In genomic region chr11:44775366-44776356, GRCh38 we compare ENCODE assay signal across 8 cellular contexts. TPM values are rescaled to one million over a fixed set of nuclear protein-coding genes. Genes with fewer than 3 reads are reported as not detected.
DNase-seq lines count a peak whose midpoint lies in the region; ATAC-seq, FAIRE-seq and TF ChIP-seq lines count a peak whose summit lies in the region.

No MANE protein-coding gene starts in this region.

- H3K27me3 Mint-ChIP-seq in endodermal cell (ENCODE audit: insufficient read depth): peaks cover 4% of the 10 kb centered on the region
- H3K27me3 Mint-ChIP-seq in naive thymus-derived CD8-positive, alpha-beta T cell: peaks cover 0 to 2% (median 0%) of the 10 kb centered on the region in 5 donors

- H3K4me3 ChIP-seq in A549 (no peak overlapping the region), endodermal cell (ENCODE audit: low read length) (no peak overlapping the region), stomach smooth muscle (ENCODE audit: low read length in 2 of 2) (peak overlapping the region in 1 of 2 donors; percentile 22)

- TF ChIP-seq CTCF in A549 (IDR thresholded peaks at IDR 0.05): peak; percentile 70
- peak; percentile 85 for TF ChIP-seq CTCF in GM12873 (IDR thresholded peaks at IDR 0.05; ENCODE audit: insufficient read depth, low read depth, low read length, missing control alignments)
- TF ChIP-seq CTCF in endodermal cell (conservative IDR thresholded peaks at IDR 0.05): peak; percentile 88

- peaks cover 29% of the 10 kb centered on the region for H3K4me1 Mint-ChIP-seq in endodermal cell
- H3K4me1 Mint-ChIP-seq in naive thymus-derived CD8-positive, alpha-beta T cell: peaks cover 0 to 11% (median 5%) of the 10 kb centered on the region in 4 donors

- DNase-seq in A549 (ENCODE audit: low read depth in 1 of 2, low spot score in 1 of 2): peak; percentile 78 to 80
- peak; percentile 4 for DNase-seq in NCI-H2196 treated with DMSO at 0.1 percent for 48 hours (lab: John Stamatoyannopoulos, UW; ENCODE audit: unreplicated experiment)
- peak; percentile 55 to 59 for DNase-seq in activated CD4-positive, alpha-beta T cell treated with anti-CD3 and anti-CD28 coated beads, Interleukin-2, amount 50 U/mL, for 4 hours
- DNase-seq in endodermal cell: peak; percentile 94
- DNase-seq in naive thymus-derived CD8-positive, alpha-beta T cell: peak; percentile 6 to 79 (median 37)
- DNase-seq in inferior parietal cortex (ENCODE audit: extremely low spot score): no peak

- no peak for TF ChIP-seq POLR2A in A549 (IDR thresholded peaks at IDR 0.05; ENCODE audit: low read length)

- no peak overlapping the region for H3K4me2 ChIP-seq in A549

- CTCF ChIA-PET in A549 (lab: Yijun Ruan, JAX): interaction anchor here (0.6 to 5.2 kb wide), 52 partner anchors 9 to 995 kb away, joined by 3 to 40 read pairs (median 6); partner anchors contain the start of gene TSPAN18

- H3K9me3 ChIP-seq in A549 (no peaks in the 10 kb centered on the region), endodermal cell (ENCODE audit: control insufficient read depth, low read length) (no peaks in the 10 kb centered on the region), stomach smooth muscle (ENCODE audit: control insufficient read depth in 2 of 2, low read length in 2 of 2) (no peaks in the 10 kb centered on the region)

- peak; percentile 90 to 99 for ATAC-seq in A549
- peak; percentile 54 to 65 for ATAC-seq in naive thymus-derived CD8-positive, alpha-beta T cell

- H3K36me3 ChIP-seq in endodermal cell (ENCODE audit: control insufficient read depth, insufficient read depth, low read length) (no peaks in the 10 kb centered on the region), stomach smooth muscle (ENCODE audit: control insufficient read depth in 2 of 2, insufficient read depth in 2 of 2, low read length in 2 of 2) (peaks cover 4 to 5% of the 10 kb centered on the region in 2 donors)

- TF ChIP-seq RAD21 in A549 (conservative IDR thresholded peaks at IDR 0.05 in 1 of 2, IDR thresholded peaks at IDR 0.05 in 1 of 2): peak; percentile 56 to 57

- no peak overlapping the region for H3K27ac Mint-ChIP-seq in endodermal cell
- peak overlapping the region in 2 of 10 donors; percentile 44 to 59 for H3K27ac Mint-ChIP-seq in naive thymus-derived CD8-positive, alpha-beta T cell

- FAIRE-seq in A549 (lab: Jason Lieb, UNC): no peak

- H3K27me3 ChIP-seq in endodermal cell (ENCODE audit: control insufficient read depth, insufficient read depth, low read length, poor library complexity, severe bottlenecking): no peaks in the 10 kb centered on the region
- no peaks in the 10 kb centered on the region for H3K27me3 ChIP-seq in stomach smooth muscle (ENCODE audit: control insufficient read depth in 1 of 2, insufficient read depth in 2 of 2, low read length in 2 of 2)

- no peaks in the 10 kb centered on the region for H3K4me1 ChIP-seq in A549
- peaks cover 12% of the 10 kb centered on the region for H3K4me1 ChIP-seq in endodermal cell (ENCODE audit: control insufficient read depth, insufficient read depth, low read length)
- H3K4me1 ChIP-seq in stomach smooth muscle (ENCODE audit: control insufficient read depth, insufficient read depth, low read length): peaks cover 54% of the 10 kb centered on the region

- H3K4me3 Mint-ChIP-seq in endodermal cell: no peak overlapping the region
- no peak overlapping the region for H3K4me3 Mint-ChIP-seq in naive thymus-derived CD8-positive, alpha-beta T cell

- H3K9ac ChIP-seq in endodermal cell (ENCODE audit: extremely low read depth, low read length, poor library complexity, severe bottlenecking): no peak overlapping the region
- H3K9ac ChIP-seq in stomach smooth muscle (ENCODE audit: low read length in 2 of 2): no peak overlapping the region

- 25% methylated on average over 17 of the region's 17 CpGs for WGBS in A549 (ENCODE audit: missing lambda C conversion rate)
- WGBS in endodermal cell (ENCODE audit: insufficient coverage in 1 of 2, insufficient read length in 1 of 2), 2 experiments: 75 to 85% methylated on average over 10 to 17 of the region's 17 CpGs

- no peak for TF ChIP-seq EP300 in A549 (IDR thresholded peaks at IDR 0.05)

- POLR2A ChIA-PET in A549 (lab: Yijun Ruan, JAX): no interaction called here
- POLR2A ChIA-PET in naive thymus-derived CD8-positive, alpha-beta T cell (lab: Charles Lee): no interaction called here

- no peak overlapping the region for H3K27ac ChIP-seq in A549
- H3K27ac ChIP-seq in endodermal cell (ENCODE audit: low read depth, low read length): no peak overlapping the region
- peak overlapping the region; percentile 62 for H3K27ac ChIP-seq in stomach smooth muscle (ENCODE audit: low read length)

- no peaks in the 10 kb centered on the region for H3K36me3 Mint-ChIP-seq in endodermal cell (ENCODE audit: low read depth)
- peaks cover 0 to 3% (median 0%) of the 10 kb centered on the region in 3 donors for H3K36me3 Mint-ChIP-seq in naive thymus-derived CD8-positive, alpha-beta T cell

- H3K9me3 Mint-ChIP-seq in endodermal cell: no peaks in the 10 kb centered on the region
- no peaks in the 10 kb centered on the region for H3K9me3 Mint-ChIP-seq in naive thymus-derived CD8-positive, alpha-beta T cell

TF ChIP-seq in A549, 52 proteins besides CTCF, POLR2A, EP300 and RAD21:
- peak; percentile 73 for TF ChIP-seq SMC3 (IDR thresholded peaks at IDR 0.05)
- TF ChIP-seq, protein P1, sequence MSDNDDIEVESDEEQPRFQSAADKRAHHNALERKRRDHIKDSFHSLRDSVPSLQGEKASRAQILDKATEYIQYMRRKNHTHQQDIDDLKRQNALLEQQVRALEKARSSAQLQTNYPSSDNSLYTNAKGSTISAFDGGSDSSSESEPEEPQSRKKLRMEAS (IDR thresholded peaks at IDR 0.05): no peak; the same call in 1 of the 2 replicates
- TF ChIP-seq BHLHE40 (IDR thresholded peaks at IDR 0.05; ENCODE audit: low read depth, low read length): peak; percentile 38; the same call in 1 of the 2 replicates

RNA-seq across cellular contexts. Expression of gene TSPAN18, which starts 48.9 kb away (rescaled TPM):
- polyA plus RNA-seq in A549 (2011; rRNA removed): 0.81 and 0.98 TPM in 2 replicates
- 1.4 and 2.0 TPM in 2 replicates for polyA plus RNA-seq in A549 (2012; cell fraction: cytosol; rRNA removed)
- polyA plus RNA-seq in A549 (2012; cell fraction: nucleus; rRNA removed): 1.8 and 2.6 TPM in 2 replicates
- 4.5 to 5.8 TPM (median 4.8 TPM) in 3 replicates for polyA plus RNA-seq in A549 (2017; fragmentation: RNase III; extraction: RNeasy Plus Mini Kit Qiagen cat#74134 plus additional on column Dnase treatment)
- polyA minus RNA-seq in A549 (2011; rRNA and poly(A)+ RNA removed): 1.2 and 2.2 TPM in 2 replicates
- 10 to 100 TPM; 28.0 to 28.7 TPM for total RNA-seq in endodermal cell
- 96.1 TPM for polyA plus RNA-seq in endodermal cell (2013, experiment 1 of 2)
- polyA plus RNA-seq in endodermal cell (2013, experiment 2 of 2): 74.6 TPM
- total RNA-seq in naive thymus-derived CD8-positive, alpha-beta T cell: 1 to 10 TPM; 1.3 to 1.5 TPM
- polyA plus RNA-seq in naive thymus-derived CD8-positive, alpha-beta T cell: 1 to 10 TPM in 2 of 3 donors, under 1 TPM in 1; 0.73 to 5.5 (median 4.1) TPM

Comparison
In these comparisons a context has a peak if more than half of its experiments do, and no peak if none do; other contexts are left out.
1. RNA of gene TSPAN18, which starts 48.9 kb away (total RNA-seq): 28.0 to 28.7 TPM in endodermal cell; 1.3 to 1.5 TPM in naive thymus-derived CD8-positive, alpha-beta T cell; every median in the first group is over 10 times any median in the second.
2. Peak in every context shown above with its lines, with median percentiles within 50 percentile points of each other: CTCF ChIP-seq.